Comparison of ENCODE assay signal across 20 cellular contexts in genomic region chr17:74450231-74450630, GRCh38. TPM values are rescaled to one million over a fixed set of nuclear protein-coding genes. Genes with fewer than 3 reads are reported as not detected.
"Had no signal": no experiment of that assay in that cellular context is flagged by ENCODE, and none has a peak within 500 bp of the region (broad histone marks: within the 10 kb centered on the region; RNA-seq: fewer than 3 reads in every experiment).

No MANE protein-coding gene starts in this region.

- H3K27me3 ChIP-seq: breast epithelium, hepatocyte, upper lobe of left lung had no signal

- ATAC-seq: activated CD8-positive, alpha-beta memory T cell treated with anti-CD3 and anti-CD28 coated beads, Interleukin-2, amount 10 ng/mL, durations not matched to agents 7 days and 5 days; naive thymus-derived CD8-positive, alpha-beta T cell had no signal

- H3K27ac ChIP-seq: hepatocyte had no signal

- H3K4me3 ChIP-seq: breast epithelium, hepatocyte, upper lobe of left lung had no signal

- DNase-seq: activated CD4-positive, alpha-beta T cell treated with anti-CD3 and anti-CD28 coated beads, Interleukin-2, amount 50 U/mL, for 4 hours; activated CD4-positive, CD25-positive, alpha-beta regulatory T cell; activated CD8-positive, alpha-beta memory T cell treated with anti-CD3 and anti-CD28 coated beads, Interleukin-2, amount 10 ng/mL, durations not matched to agents 7 days and 5 days; activated gamma-delta T cell; activated naive CD8-positive, alpha-beta T cell treated with anti-CD3 and anti-CD28 coated beads for 36 hours; activated T-cell treated with anti-CD3 and anti-CD28 coated beads, Interleukin-2, amount 50 U/mL, for 24 hours; effector CD4-positive, alpha-beta T cell; occipital lobe; SIG-M5; stimulated activated CD4-positive, alpha-beta T cell treated with anti-CD3 and anti-CD28 coated beads, Interleukin-4, amount 100 ng/mL, for 4 hours; upper lobe of left lung had no signal

- H3K9me3 ChIP-seq: breast epithelium, upper lobe of left lung had no signal

- H3K36me3 ChIP-seq: breast epithelium had no signal

RNA-seq across cellular contexts. Expression of gene CD300A, which starts 16.2 kb away (rescaled TPM):
- total RNA-seq: endothelial cell of umbilical vein, fibroblast of lung, kidney epithelial cell, lung microvascular endothelial cell, pulmonary artery endothelial cell had no signal

RNA-seq across cellular contexts. Expression of gene GPRC5C, which starts 18.3 kb away (rescaled TPM):
- total RNA-seq: activated CD8-positive, alpha-beta memory T cell treated with anti-CD3 and anti-CD28 coated beads, Interleukin-2, amount 10 ng/mL, durations not matched to agents 7 days and 5 days; endothelial cell of umbilical vein; naive thymus-derived CD8-positive, alpha-beta T cell; pulmonary artery endothelial cell; T-helper 2 cell treated with Interferon-gamma antibody and Interleukin-4, amounts not matched to agents 100 ng/mL and 5 ng/mL, for 36 hours had no signal
